Comparison of ENCODE assay signal across 18 cellular contexts in the genomic region with DNA sequence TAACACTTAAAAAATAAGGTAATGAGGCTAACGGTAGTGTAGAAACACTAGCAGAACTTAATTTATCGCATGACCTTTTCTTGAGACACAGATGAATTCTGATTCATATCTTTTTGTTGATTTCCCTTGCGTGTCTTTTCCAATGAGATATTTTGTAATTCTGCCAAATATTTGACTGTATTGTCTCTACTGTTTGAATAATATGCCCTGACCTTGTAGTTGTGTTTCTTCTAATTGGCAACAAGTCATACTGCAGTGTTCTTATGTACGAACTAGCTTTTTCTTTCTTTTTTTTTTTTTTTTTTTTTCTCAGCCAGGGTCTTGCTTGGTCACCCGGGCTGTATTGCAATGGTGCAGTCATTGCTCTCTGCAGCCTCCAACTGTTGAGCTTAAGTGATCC. TPM values are rescaled to one million over a fixed set of nuclear protein-coding genes. Genes with fewer than 3 reads are reported as not detected.
"Had no signal": no experiment of that assay in that cellular context is flagged by ENCODE, and none has a peak within 500 bp of the region (broad histone marks: within the 10 kb centered on the region; RNA-seq: fewer than 3 reads in every experiment).

No MANE protein-coding gene starts in this region.

- H3K27ac Mint-ChIP-seq: effector memory CD8-positive, alpha-beta T cell; endodermal cell; immature natural killer cell; mesothelial cell of epicardium; naive B cell had no signal

- H3K36me3 Mint-ChIP-seq: mesothelial cell of epicardium, naive B cell had no signal

- ATAC-seq: effector memory CD8-positive, alpha-beta T cell; foreskin keratinocyte; gastroesophageal sphincter; heart left ventricle; left cardiac atrium; left lung; left ventricle myocardium superior; lower lobe of right lung; mucosa of descending colon had no signal

- H3K9me3 Mint-ChIP-seq: effector memory CD8-positive, alpha-beta T cell; endodermal cell; immature natural killer cell; mesothelial cell of epicardium; naive B cell had no signal

- H3K4me1 Mint-ChIP-seq: endodermal cell, immature natural killer cell, mesothelial cell of epicardium, naive B cell had no signal

- H3K4me3 Mint-ChIP-seq: effector memory CD8-positive, alpha-beta T cell; endodermal cell; immature natural killer cell; mesothelial cell of epicardium had no signal

- DNase-seq: effector CD8-positive, alpha-beta T cell; effector memory CD8-positive, alpha-beta T cell; endodermal cell; heart left ventricle; hypothalamus; immature natural killer cell; left cardiac atrium; left lung; left ventricle myocardium superior; lower lobe of right lung; mesenchymal stem cell; mucosa of descending colon; naive B cell had no signal

RNA-seq across cellular contexts. Expression of gene ABCB1, which starts 9.3 kb away (rescaled TPM):
- total RNA-seq: foreskin keratinocyte, myocyte had no signal

RNA-seq across cellular contexts. Expression of gene RUNDC3B, which starts 18.3 kb away (rescaled TPM):
- total RNA-seq: epithelial cell of proximal tubule, mesothelial cell of epicardium had no signal
